Comparison of ENCODE assay signal across 2 cellular contexts in genomic region chr17:82710499-82711232, GRCh38.
TF ChIP-seq lines count a peak whose summit lies in the region.

No MANE protein-coding gene starts in this region.

TF ChIP-seq in SK-N-SH, 30 proteins besides CTCF, POLR2A, EP300 and RAD21:
- TF ChIP-seq USF1 (IDR thresholded peaks at IDR 0.05; ENCODE audit: borderline replicate concordance, low read depth) (no peak), FOXJ3 (CRISPR knock-in tag; IDR thresholded peaks at IDR 0.05) (no peak), NRF1 (IDR thresholded peaks at IDR 0.05; ENCODE audit: low read depth, low read length) (no peak), GABPA (IDR thresholded peaks at IDR 0.05; ENCODE audit: low read depth) (no peak), EZH2phosphoT487 (IDR thresholded peaks at IDR 0.05; ENCODE audit: borderline replicate concordance, low read depth) (no peak), TCF12 (IDR thresholded peaks at IDR 0.05) (no peak), MXI1 (IDR thresholded peaks at IDR 0.05; ENCODE audit: low read depth, low read length) (no peak), TAF1 (IDR thresholded peaks at IDR 0.05; ENCODE audit: borderline replicate concordance, low read depth, low read length) (no peak), CHD2 (IDR thresholded peaks at IDR 0.05; ENCODE audit: low read length, partially characterized antibody) (no peak)

TF ChIP-seq in SK-N-SH treated with all-trans-retinoic acid at 6 μM for 48 hours, 23 proteins besides CTCF, POLR2A, EP300 and RAD21:
- TF ChIP-seq SNAI2 (CRISPR knock-in tag; IDR thresholded peaks at IDR 0.05): no peak
- TF ChIP-seq CSDC2 (CRISPR knock-in tag; IDR thresholded peaks at IDR 0.05): no peak
- no peak for TF ChIP-seq ZNF565 (CRISPR knock-in tag; conservative IDR thresholded peaks at IDR 0.05; ENCODE audit: low read depth)
- TF ChIP-seq TOX (CRISPR knock-in tag; IDR thresholded peaks at IDR 0.05; ENCODE audit: borderline replicate concordance): no peak
- no peak for TF ChIP-seq BACH2 (CRISPR knock-in tag; IDR thresholded peaks at IDR 0.05; ENCODE audit: borderline replicate concordance)
